10 cellular contexts compared by ENCODE assay signal in the genomic region with DNA sequence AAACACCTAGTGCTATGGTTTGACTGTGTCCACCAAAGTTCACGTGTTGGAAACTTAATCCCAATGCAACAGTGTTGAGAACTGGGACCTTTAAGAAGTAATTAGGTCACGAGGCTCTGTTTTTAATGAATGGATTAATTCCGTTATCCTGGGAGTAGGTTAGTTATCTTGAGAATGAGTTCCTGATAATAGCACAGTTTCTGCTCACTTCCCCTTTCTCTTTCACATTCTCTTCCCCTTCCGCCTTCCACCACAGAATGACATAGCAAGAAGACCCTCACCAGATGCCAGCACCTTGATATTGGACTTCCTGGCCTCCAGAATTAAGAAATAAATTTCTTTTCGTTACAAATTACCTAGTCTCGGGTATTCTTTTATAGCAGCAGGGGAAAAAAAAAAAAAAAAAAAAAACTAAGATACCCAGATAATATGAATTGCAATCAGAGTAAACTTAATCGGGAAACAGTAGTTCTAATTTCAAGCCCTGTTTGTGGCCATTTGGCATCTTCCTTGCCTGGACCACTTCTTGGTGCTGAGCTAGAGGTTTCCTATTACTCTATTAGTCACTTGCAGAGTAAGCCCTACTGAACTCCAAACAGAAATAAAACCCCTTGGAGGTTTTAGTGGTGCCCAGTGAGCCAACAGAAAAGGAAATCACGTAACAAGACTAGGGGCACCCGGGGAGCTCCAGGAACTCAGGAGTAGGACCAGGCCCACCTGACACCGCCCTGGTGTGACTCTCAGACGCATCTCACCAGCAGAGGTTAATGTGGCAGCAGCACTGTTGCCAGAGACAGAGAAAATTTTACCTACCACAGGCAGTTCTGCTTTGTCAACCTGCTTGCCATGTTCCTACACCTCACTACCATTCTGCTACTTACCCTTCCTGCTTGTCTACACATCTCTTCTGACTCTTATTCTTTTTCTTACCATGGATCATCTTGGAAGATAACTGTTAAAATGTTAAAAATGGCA.
DNase-seq lines count a peak whose midpoint lies in the region; ATAC-seq, FAIRE-seq and TF ChIP-seq lines count a peak whose summit lies in the region.
"Had no signal": no experiment of that assay in that cellular context is flagged by ENCODE, and none has a peak within 500 bp of the region (broad histone marks: within the 10 kb centered on the region; RNA-seq: fewer than 3 reads in every experiment).

No MANE protein-coding gene starts in this region.

- TF ChIP-seq POLR2A in GM12891 (IDR thresholded peaks at IDR 0.05; ENCODE audit: low read depth, low read length), result no peak

- DNase-seq in GM12891 (ENCODE audit: insufficient read length, low spot score), result no peak
- DNase-seq in SKM-1 treated with dmso at 0.1 percent for 144 hours (lab: John Stamatoyannopoulos, UW; ENCODE audit: unreplicated experiment), result peak; percentile 73
- peak; percentile 33 for DNase-seq in myocyte (ENCODE audit: low read depth)
- no peak for DNase-seq in activated naive CD4-positive, alpha-beta T cell (lab: John Stamatoyannopoulos, UW)
- DNase-seq in effector CD4-positive, alpha-beta T cell, result no peak
- DNase-seq in activated naive CD4-positive, alpha-beta T cell treated with anti-CD3 and anti-CD28 coated beads, Interleukin-2, amount 50 U/mL, for 72 hours (ENCODE audit: low spot score in 2 of 2), result no peak
- no peak for DNase-seq in SW480 (ENCODE audit: low spot score)
- DNase-seq: activated CD4-positive, CD25-positive, alpha-beta regulatory T cell treated with anti-CD3 and anti-CD28 coated beads, Interleukin-2, amount 50 U/mL, for 72 hours; heart left ventricle had no signal

- peak overlapping the region in 1 of 2 donors; percentile 73 for H3K27ac Mint-ChIP-seq in activated naive CD4-positive, alpha-beta T cell treated with anti-CD3 and anti-CD28 coated beads, Interleukin-2, amount 50 U/mL, for 72 hours

- peak; percentile 93 for FAIRE-seq in GM12891 (lab: Jason Lieb, UNC)

- peaks cover 0 to 1% of the 10 kb centered on the region in 2 donors for H3K36me3 Mint-ChIP-seq in activated naive CD4-positive, alpha-beta T cell treated with anti-CD3 and anti-CD28 coated beads, Interleukin-2, amount 50 U/mL, for 72 hours

- ATAC-seq in HG03342 (IDR thresholded peaks at IDR 0.05; ENCODE audit: unreplicated experiment), result peak; percentile 84
- no peak for ATAC-seq in activated naive CD4-positive, alpha-beta T cell treated with anti-CD3 and anti-CD28 coated beads, Interleukin-2, amount 50 U/mL, for 72 hours
- ATAC-seq: heart left ventricle had no signal

- peaks cover under 1 to 5% of the 10 kb centered on the region in 2 donors for H3K9me3 Mint-ChIP-seq in activated naive CD4-positive, alpha-beta T cell treated with anti-CD3 and anti-CD28 coated beads, Interleukin-2, amount 50 U/mL, for 72 hours

TF ChIP-seq in GM12891, 5 proteins besides CTCF, POLR2A, EP300 and RAD21:
- TF ChIP-seq SPI1 (IDR thresholded peaks at IDR 0.05; ENCODE audit: low read depth, low read length) (peak; percentile 94), POU2F2 (IDR thresholded peaks at IDR 0.05; ENCODE audit: low read depth, low read length) (no peak), PAX5 (IDR thresholded peaks at IDR 0.05; ENCODE audit: insufficient read depth, low read length, severe bottlenecking) (no peak)

Comparison
In these comparisons a context has a peak if more than half of its experiments do, and no peak if none do; other contexts are left out.
1. DNase-seq: peak in SKM-1 treated with dmso at 0.1 percent for 144 hours (single experiment) and myocyte (single experiment); none in GM12891 (single experiment), activated naive CD4-positive, alpha-beta T cell (0 of 4), effector CD4-positive, alpha-beta T cell (single experiment), activated naive CD4-positive, alpha-beta T cell treated with anti-CD3 and anti-CD28 coated beads, Interleukin-2, amount 50 U/mL, for 72 hours (0 of 2) and SW480 (single experiment).